In the genomic region with DNA sequence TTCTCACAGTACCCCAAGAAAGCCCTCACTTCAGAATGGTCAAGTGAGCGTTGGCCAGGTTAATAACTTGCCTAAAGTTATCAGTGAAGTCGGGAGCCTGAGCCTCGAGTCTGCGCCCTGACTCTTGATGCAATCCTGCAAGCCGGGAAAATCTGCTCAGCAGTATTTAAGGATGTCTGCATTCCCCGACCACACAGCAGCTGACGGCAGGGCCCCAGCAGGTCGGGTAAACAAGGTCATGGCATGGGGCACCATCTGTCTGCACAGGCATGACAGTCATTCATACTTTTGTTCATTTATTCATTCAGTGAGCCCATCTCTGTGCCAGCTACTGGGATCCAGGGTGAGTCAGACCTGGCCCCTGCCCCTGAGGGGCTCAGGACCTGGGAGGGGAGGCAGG, we compare ENCODE assay signal across 22 cellular contexts. TPM values are rescaled to one million over a fixed set of nuclear protein-coding genes. Genes with fewer than 3 reads are reported as not detected.
DNase-seq lines count a peak whose midpoint lies in the region; ATAC-seq and TF ChIP-seq lines count a peak whose summit lies in the region.
"Had no signal": no experiment of that assay in that cellular context is flagged by ENCODE, and none has a peak within 500 bp of the region (broad histone marks: within the 10 kb centered on the region; RNA-seq: fewer than 3 reads in every experiment).

No MANE protein-coding gene starts in this region.

- H3K4me3 Mint-ChIP-seq in natural killer cell = no peak overlapping the region
- H3K4me3 Mint-ChIP-seq: CD8-positive, alpha-beta T cell had no signal

- POLR2A ChIA-PET in SK-N-SH (lab: Yijun Ruan, JAX) = no interaction called here

- no peaks in the 10 kb centered on the region for H3K9me2 ChIP-seq in SK-N-SH

- H3K27ac Mint-ChIP-seq in natural killer cell = no peak overlapping the region
- H3K27ac Mint-ChIP-seq: CD8-positive, alpha-beta T cell had no signal

- no peaks in the 10 kb centered on the region for H3K36me3 ChIP-seq in SK-N-SH (replicated peaks in 1 of 2; ENCODE audit: control insufficient read depth in 1 of 2, insufficient read depth in 2 of 2, low read length in 1 of 2)

- H3K27ac ChIP-seq in SK-N-SH (ENCODE audit: low read depth in 2 of 2, low read length in 1 of 2) = no peak overlapping the region
- H3K27ac ChIP-seq: 22Rv1, GM23248, Peyer's patch had no signal

- no peak overlapping the region for H3K4me3 ChIP-seq in SK-N-SH (ENCODE audit: low read depth in 2 of 2, low read length in 1 of 2)
- H3K4me3 ChIP-seq: GM23248, HAP-1, Peyer's patch had no signal

- H3K9me3 ChIP-seq in SK-N-SH = no peaks in the 10 kb centered on the region
- H3K9me3 ChIP-seq: HAP-1, Peyer's patch had no signal

- CTCF ChIA-PET in SK-N-SH (lab: Yijun Ruan, JAX) = interaction anchor here (1.2 to 13.7 kb wide), 7 partner anchors 10 to 317 kb away, joined by 3 to 148 read pairs (median 5); no protein-coding TSS in a partner anchor

- 96% methylated on average over 7 of the region's 8 CpGs for WGBS in SK-N-SH (ENCODE audit: low lambda C conversion rate)

- TF ChIP-seq CTCF in SK-N-SH (IDR thresholded peaks at IDR 0.05) = no peak
- TF ChIP-seq CTCF in natural killer cell (IDR thresholded peaks at IDR 0.05) = no peak

- H2AFZ ChIP-seq in SK-N-SH (ENCODE audit: low read depth) = no peak overlapping the region
- H2AFZ ChIP-seq: GM23248 had no signal

- H3K27me3 Mint-ChIP-seq in natural killer cell (ENCODE audit: low read depth in 2 of 2) = no peaks in the 10 kb centered on the region

- TF ChIP-seq EP300 in SK-N-SH (IDR thresholded peaks at IDR 0.05; ENCODE audit: borderline replicate concordance in 1 of 2, low read depth in 1 of 2, low read length in 1 of 2) = no peak

- H3K9ac ChIP-seq in SK-N-SH = no peak overlapping the region
- H3K9ac ChIP-seq: GM23248 had no signal

- H3K36me3 Mint-ChIP-seq in natural killer cell = no peaks in the 10 kb centered on the region

- DNase-seq in SK-N-SH (peak; percentile 3), NCI-H2171 treated with DMSO at 0.1 percent for 48 hours (lab: John Stamatoyannopoulos, UW) (peak; percentile 54), ecto neural progenitor cell (ENCODE audit: low spot score) (peak; percentile 41), retina (peak; percentile 22), cerebellar cortex (ENCODE audit: low spot score) (no peak), natural killer cell (no peak)
- DNase-seq: C1 segment of cervical spinal cord; CD8-positive, alpha-beta T cell; DMS53; GF-D8; GM23248; KBM-7; NCI-H1092; NCI-H1436; NCI-H1930; NCI-H345; NCI-H774; Peyer's patch had no signal

- peaks cover 11% of the 10 kb centered on the region for H3F3A ChIP-seq in SK-N-SH (replicated peaks; ENCODE audit: insufficient read depth)

- H3K9me3 Mint-ChIP-seq in natural killer cell = no peaks in the 10 kb centered on the region
- H3K9me3 Mint-ChIP-seq: CD8-positive, alpha-beta T cell had no signal

- H3K4me1 Mint-ChIP-seq in natural killer cell = peaks cover 0 to 7% of the 10 kb centered on the region in 2 donors

- H3K27me3 ChIP-seq in SK-N-SH (ENCODE audit: insufficient read depth) = no peaks in the 10 kb centered on the region
- H3K27me3 ChIP-seq: Peyer's patch had no signal

- H3K79me2 ChIP-seq in SK-N-SH (ENCODE audit: insufficient read depth) = no peaks in the 10 kb centered on the region

- TF ChIP-seq RAD21 in SK-N-SH (IDR thresholded peaks at IDR 0.05; ENCODE audit: low read length) = no peak

- H4K20me1 ChIP-seq in SK-N-SH (ENCODE audit: insufficient read depth) = no peaks in the 10 kb centered on the region

- intact Hi-C loops in natural killer cell (cut with micrococcal nuclease) = no loop called here

- no peak overlapping the region for H3K4me2 ChIP-seq in SK-N-SH

- H3K4me1 ChIP-seq in SK-N-SH (ENCODE audit: control insufficient read depth in 1 of 2, insufficient read depth in 2 of 2, low read depth in 1 of 2, low read length in 1 of 2) = 0 out of 4 replicates have a peak, but pooled peaks cover 0 to 6% of the 10 kb centered on the region in 2 experiments
- H3K4me1 ChIP-seq: HAP-1 had no signal

- ATAC-seq in SK-N-SH treated with all-trans-retinoic acid at 6 μM for 48 hours (no peak), esophagus mucosa (no peak), natural killer cell (no peak)
- ATAC-seq: CD8-positive, alpha-beta T cell had no signal

TF ChIP-seq in SK-N-SH, 30 proteins besides CTCF, POLR2A, EP300 and RAD21:
- no peak for TF ChIP-seq MAX (IDR thresholded peaks at IDR 0.05; ENCODE audit: low read depth)
TF ChIP-seq in SK-N-SH: peak in this region for 0.

TF ChIP-seq in SK-N-SH treated with all-trans-retinoic acid at 6 μM for 48 hours, 23 proteins besides CTCF, POLR2A, EP300 and RAD21:
- no peak for TF ChIP-seq ZNF565 (CRISPR knock-in tag; conservative IDR thresholded peaks at IDR 0.05; ENCODE audit: low read depth)
- TF ChIP-seq, protein P1, sequence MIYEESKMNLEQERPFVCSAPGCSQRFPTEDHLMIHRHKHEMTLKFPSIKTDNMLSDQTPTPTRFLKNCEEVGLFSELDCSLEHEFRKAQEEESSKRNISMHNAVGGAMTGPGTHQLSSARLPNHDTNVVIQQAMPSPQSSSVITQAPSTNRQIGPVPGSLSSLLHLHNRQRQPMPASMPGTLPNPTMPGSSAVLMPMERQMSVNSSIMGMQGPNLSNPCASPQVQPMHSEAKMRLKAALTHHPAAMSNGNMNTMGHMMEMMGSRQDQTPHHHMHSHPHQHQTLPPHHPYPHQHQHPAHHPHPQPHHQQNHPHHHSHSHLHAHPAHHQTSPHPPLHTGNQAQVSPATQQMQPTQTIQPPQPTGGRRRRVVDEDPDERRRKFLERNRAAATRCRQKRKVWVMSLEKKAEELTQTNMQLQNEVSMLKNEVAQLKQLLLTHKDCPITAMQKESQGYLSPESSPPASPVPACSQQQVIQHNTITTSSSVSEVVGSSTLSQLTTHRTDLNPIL (CRISPR knock-in tag; IDR thresholded peaks at IDR 0.05; ENCODE audit: low read depth) = no peak
- no peak for TF ChIP-seq ZNF8 (CRISPR knock-in tag; IDR thresholded peaks at IDR 0.05)
- no peak for TF ChIP-seq TOX (CRISPR knock-in tag; IDR thresholded peaks at IDR 0.05; ENCODE audit: borderline replicate concordance)
- TF ChIP-seq ESRRG (CRISPR knock-in tag; IDR thresholded peaks at IDR 0.05) = no peak
- TF ChIP-seq PPARA (CRISPR knock-in tag; IDR thresholded peaks at IDR 0.05; ENCODE audit: borderline replicate concordance) = no peak
- no peak for TF ChIP-seq ZNF70 (CRISPR knock-in tag; IDR thresholded peaks at IDR 0.05)
- no peak for TF ChIP-seq RARB (CRISPR knock-in tag; IDR thresholded peaks at IDR 0.05)
- TF ChIP-seq ZFP3 (CRISPR knock-in tag; IDR thresholded peaks at IDR 0.05) = no peak
- TF ChIP-seq ARNTL (CRISPR knock-in tag; IDR thresholded peaks at IDR 0.05; ENCODE audit: borderline replicate concordance, low read depth) = no peak
- TF ChIP-seq TCF4 (CRISPR knock-in tag; IDR thresholded peaks at IDR 0.05; ENCODE audit: borderline replicate concordance) = no peak

RNA-seq across cellular contexts. Expression of gene ABCB9, which starts 11.1 kb away (rescaled TPM):
- 6.2 and 7.6 TPM in 2 replicates for polyA plus RNA-seq in SK-N-SH (2012; rRNA removed)
- 1.9 and 3.6 TPM in 2 replicates for polyA plus RNA-seq in SK-N-SH (2012; cell fraction: cytosol; rRNA removed)
- 14.0 and 14.7 TPM in 2 replicates for polyA plus RNA-seq in SK-N-SH (2012; cell fraction: nucleus; rRNA removed)
- total RNA-seq in esophagus mucosa (4.9 TPM), natural killer cell (1 to 10 TPM; 2.4 to 4.0 (median 3.3) TPM)

RNA-seq across cellular contexts. Expression of gene OGFOD2, which starts 19.9 kb away (rescaled TPM):
- polyA plus RNA-seq in SK-N-SH (2012; rRNA removed) = 22.0 and 25.6 TPM in 2 replicates
- 7.8 and 13.0 TPM in 2 replicates for polyA plus RNA-seq in SK-N-SH (2012; cell fraction: cytosol; rRNA removed)
- polyA plus RNA-seq in SK-N-SH (2012; cell fraction: nucleus; rRNA removed) = 110 and 155 TPM in 2 replicates
- 14.7 TPM for total RNA-seq in esophagus mucosa
- total RNA-seq in natural killer cell = 10 to 100 TPM; 16.6 to 23.7 (median 20.7) TPM

RNA-seq across cellular contexts. Expression of gene ARL6IP4, which starts 25.3 kb away (rescaled TPM):
- polyA plus RNA-seq in SK-N-SH (2012; rRNA removed) = 321 and 370 TPM in 2 replicates
- polyA plus RNA-seq in SK-N-SH (2012; cell fraction: cytosol; rRNA removed) = 311 and 326 TPM in 2 replicates
- 430 and 534 TPM in 2 replicates for polyA plus RNA-seq in SK-N-SH (2012; cell fraction: nucleus; rRNA removed)
- total RNA-seq in esophagus mucosa = 134 TPM
- 100 to 1,000 TPM in 2 of 3 donors, 10 to 100 TPM in 1; 97.2 to 136 (median 116) TPM for total RNA-seq in natural killer cell

RNA-seq across cellular contexts. Expression of gene VPS37B, which starts 59.2 kb away (rescaled TPM):
- polyA plus RNA-seq in SK-N-SH (2012; rRNA removed) = 20.9 and 41.1 TPM in 2 replicates
- polyA plus RNA-seq in SK-N-SH (2012; cell fraction: cytosol; rRNA removed) = 28.4 and 30.0 TPM in 2 replicates
- polyA plus RNA-seq in SK-N-SH (2012; cell fraction: nucleus; rRNA removed) = 28.8 and 35.8 TPM in 2 replicates
- 51.4 TPM for total RNA-seq in esophagus mucosa
- total RNA-seq in natural killer cell = 100 to 1,000 TPM; 142 to 167 (median 165) TPM

Comparison
In these comparisons a context has a peak if more than half of its experiments do, and no peak if none do; other contexts are left out.
1. DNase-seq: peak in SK-N-SH (single experiment), NCI-H2171 treated with DMSO at 0.1 percent for 48 hours (single experiment), ecto neural progenitor cell (single experiment) and retina (single experiment); none in cerebellar cortex (single experiment) and natural killer cell (single experiment).